8 cellular contexts compared by ENCODE assay signal in the genomic region with DNA sequence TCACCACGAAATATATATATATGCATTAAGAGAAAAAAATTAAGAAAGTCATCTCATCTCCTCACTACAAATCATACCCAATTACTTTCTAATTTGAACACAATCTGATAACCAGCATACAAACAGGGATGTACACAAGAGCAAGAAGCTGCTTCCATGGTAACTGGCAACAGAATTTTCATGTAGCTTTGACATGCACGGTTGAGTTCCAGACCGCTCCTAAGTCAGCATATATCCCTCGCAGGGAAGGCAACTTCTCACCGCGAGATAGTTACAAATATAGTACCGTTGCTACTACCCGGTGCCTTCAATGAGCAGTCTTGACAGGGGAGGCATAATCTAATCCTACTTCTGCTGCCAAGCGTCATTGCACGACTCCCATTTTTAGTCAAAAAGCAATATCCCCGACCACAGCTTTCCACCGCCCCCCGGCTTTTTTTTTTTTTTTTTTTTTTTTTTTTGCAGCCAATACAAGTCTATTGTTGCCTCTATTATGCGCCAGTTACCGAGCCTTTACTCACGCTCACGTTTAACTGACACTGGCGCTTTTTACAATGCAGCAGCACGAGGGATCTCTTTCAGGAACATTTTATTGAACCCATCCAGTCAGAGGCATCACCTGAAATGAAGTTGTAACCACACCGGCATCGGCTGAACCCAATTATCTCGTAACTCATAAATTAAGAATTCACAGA. TPM values are rescaled to one million over a fixed set of nuclear protein-coding genes. Genes with fewer than 3 reads are reported as not detected.
A peak's percentile ranks its signal among the peaks of the same experiment; 100 is the strongest.
DNase-seq lines count a peak whose midpoint lies in the region; ATAC-seq and TF ChIP-seq lines count a peak whose summit lies in the region.

No MANE protein-coding gene starts in this region.

- H3K9me3 ChIP-seq in MM.1S (replicated peaks; ENCODE audit: insufficient read depth, low read length) (no peaks in the 10 kb centered on the region), colonic mucosa (no peaks in the 10 kb centered on the region), neuronal stem cell (replicated peaks in 1 of 2; ENCODE audit: control insufficient read depth in 2 of 2, insufficient read depth in 1 of 2, low read depth in 1 of 2, low read length in 2 of 2) (no peaks in the 10 kb centered on the region)

- in situ Hi-C loops in G401 (cut with HindIII; ENCODE audit: low sequenced_read_pairs) = no loop called here

- no peak overlapping the region for H3K14ac ChIP-seq in neuronal stem cell (ENCODE audit: low read length)

- ATAC-seq in HG03280 (IDR thresholded peaks at IDR 0.05; ENCODE audit: unreplicated experiment) (no peak), GM21447 (IDR thresholded peaks at IDR 0.05; ENCODE audit: unreplicated experiment) (no peak)

- H3K4me1 ChIP-seq in MM.1S (ENCODE audit: low read length) (peaks cover 21% of the 10 kb centered on the region), colonic mucosa (peaks cover 2% of the 10 kb centered on the region), neuronal stem cell (ENCODE audit: control insufficient read depth in 2 of 2, insufficient read depth in 1 of 2, low read depth in 1 of 2, low read length in 2 of 2) (peaks cover 13 to 15% of the 10 kb centered on the region in 2 donors)

- H3K4me3 ChIP-seq in MM.1S (ENCODE audit: low read length) (peak overlapping the region; percentile 87), colonic mucosa (peak overlapping the region; percentile 45), neuronal stem cell (ENCODE audit: low read length in 2 of 2) (peak overlapping the region; percentile 73 to 94)

- H2BK15ac ChIP-seq in neuronal stem cell (ENCODE audit: low read length) = no peak overlapping the region

- no peak overlapping the region for H3K4ac ChIP-seq in neuronal stem cell (ENCODE audit: low read length)

- no peak overlapping the region for H2BK120ac ChIP-seq in neuronal stem cell (ENCODE audit: low read depth, low read length)

- peaks cover 27% of the 10 kb centered on the region for H3F3A ChIP-seq in MM.1S (ENCODE audit: insufficient read depth, low read length)

- 0 out of 2 replicates have a peak, but pooled peaks cover 7% of the 10 kb centered on the region for H4K20me1 ChIP-seq in MM.1S (ENCODE audit: insufficient read depth, low read length)

- H3K27ac ChIP-seq in MM.1S (ENCODE audit: low read length) (peak overlapping the region; percentile 85), colonic mucosa (no peak overlapping the region), neuronal stem cell (replicated peaks; ENCODE audit: low read length) (no peak overlapping the region)

- TF ChIP-seq CTCF in MM.1S (IDR thresholded peaks at IDR 0.05; ENCODE audit: low read length) = no peak
- no peak for TF ChIP-seq CTCF in colonic mucosa (IDR thresholded peaks at IDR 0.05)

- H2AK5ac ChIP-seq in neuronal stem cell (ENCODE audit: low read depth, low read length) = no peak overlapping the region

- no peak overlapping the region for H4K8ac ChIP-seq in neuronal stem cell (ENCODE audit: low read depth, low read length)

- H2BK5ac ChIP-seq in neuronal stem cell (ENCODE audit: low read length) = peak overlapping the region; percentile 58

- no peaks in the 10 kb centered on the region for H3K27me3 ChIP-seq in MM.1S (replicated peaks; ENCODE audit: insufficient read depth, low read length)
- peaks cover 30% of the 10 kb centered on the region for H3K27me3 ChIP-seq in colonic mucosa
- H3K27me3 ChIP-seq in neuronal stem cell (ENCODE audit: control insufficient read depth in 3 of 3, insufficient read depth in 3 of 3, low read depth in 1 of 3, low read length in 3 of 3) = peaks cover 0 to 17% (median 0%) of the 10 kb centered on the region in 3 experiments

- no peak overlapping the region for H3K23ac ChIP-seq in neuronal stem cell (ENCODE audit: low read depth, low read length, poor library complexity)

- DNase-seq in G401 (ENCODE audit: low spot score) (peak; percentile 62), MM.1S (peak; percentile 81), colonic mucosa (no peak), neuronal stem cell (ENCODE audit: low spot score) (peak; percentile 23), cerebellar nuclear complex (lab: John Stamatoyannopoulos, UW) (no peak), NCI-H1436 (lab: John Stamatoyannopoulos, UW) (no peak)

- no peak overlapping the region for H2BK12ac ChIP-seq in neuronal stem cell (ENCODE audit: low read length)

- no CpG with 5 or more reads among the region's 22 CpGs for WGBS in neuronal stem cell (ENCODE audit: extremely low coverage in 2 of 2, insufficient read length in 2 of 2, insufficient replicate concordance in 1 of 2), 2 donors

- H3K79me2 ChIP-seq in MM.1S (ENCODE audit: low read length) = peaks cover 70% of the 10 kb centered on the region

- H3K4me2 ChIP-seq in MM.1S (ENCODE audit: low read depth, low read length) = peak overlapping the region; percentile 98
- H3K4me2 ChIP-seq in neuronal stem cell (ENCODE audit: insufficient read depth, low read length, poor library complexity, severe bottlenecking) = peak overlapping the region; percentile 89

- no peaks in the 10 kb centered on the region for H3K79me1 ChIP-seq in neuronal stem cell (ENCODE audit: low read depth, low read length)

- no peak overlapping the region for H4K91ac ChIP-seq in neuronal stem cell (ENCODE audit: low read depth, low read length, poor library complexity)

- peak overlapping the region; percentile 90 for H3K9ac ChIP-seq in MM.1S (ENCODE audit: low read length)
- no peak overlapping the region for H3K9ac ChIP-seq in colonic mucosa (ENCODE audit: low read depth in 2 of 2, low read length in 2 of 2)
- H3K9ac ChIP-seq in neuronal stem cell (ENCODE audit: low read depth, low read length, poor library complexity) = no peak overlapping the region

- H3K36me3 ChIP-seq in MM.1S (replicated peaks; ENCODE audit: insufficient read depth, low read length) (no peaks in the 10 kb centered on the region), colonic mucosa (no peaks in the 10 kb centered on the region), neuronal stem cell (replicated peaks in 1 of 2; ENCODE audit: control insufficient read depth in 2 of 2, insufficient read depth in 2 of 2, low read length in 2 of 2) (no peaks in the 10 kb centered on the region)

- peak overlapping the region; percentile 94 for H3K18ac ChIP-seq in neuronal stem cell (ENCODE audit: low read length)

- H2AFZ ChIP-seq in MM.1S (ENCODE audit: low read length) (no peak overlapping the region), neuronal stem cell (ENCODE audit: low read length) (peak overlapping the region; percentile 88)

- intact Hi-C loops in colonic mucosa (cut with DNase I) = loop anchor here (2.0 to 10.0 kb wide), 2 partner anchors 153 to 165 kb away; no protein-coding TSS in a partner anchor

- no peaks in the 10 kb centered on the region for H3K9me2 ChIP-seq in MM.1S (replicated peaks; ENCODE audit: insufficient read depth, low read length)

RNA-seq across cellular contexts. Expression of gene CADM1, which starts 2.2 kb away (rescaled TPM):
- not detected in 2 replicates for total RNA-seq in G401 (2014; rRNA removed; shearing (Covaris generic))
- 1 to 10 TPM; 5.2 to 6.4 TPM for total RNA-seq in colonic mucosa
- polyA plus RNA-seq in neuronal stem cell (2013, experiment 1 of 2) = 70.2 TPM
- 74.4 TPM for polyA plus RNA-seq in neuronal stem cell (2013, experiment 2 of 2)

Comparison
In these comparisons a context has a peak if more than half of its experiments do, and no peak if none do; other contexts are left out.
1. DNase-seq: peak in G401 (single experiment), MM.1S (single experiment) and neuronal stem cell (single experiment); none in colonic mucosa (single experiment), cerebellar nuclear complex (0 of 2) and NCI-H1436 (single experiment).
2. Peak in every context shown above with its lines, with median percentiles within 50 percentile points of each other: H3K4me3 ChIP-seq.